11 cellular contexts compared by ENCODE assay signal in the genomic region with DNA sequence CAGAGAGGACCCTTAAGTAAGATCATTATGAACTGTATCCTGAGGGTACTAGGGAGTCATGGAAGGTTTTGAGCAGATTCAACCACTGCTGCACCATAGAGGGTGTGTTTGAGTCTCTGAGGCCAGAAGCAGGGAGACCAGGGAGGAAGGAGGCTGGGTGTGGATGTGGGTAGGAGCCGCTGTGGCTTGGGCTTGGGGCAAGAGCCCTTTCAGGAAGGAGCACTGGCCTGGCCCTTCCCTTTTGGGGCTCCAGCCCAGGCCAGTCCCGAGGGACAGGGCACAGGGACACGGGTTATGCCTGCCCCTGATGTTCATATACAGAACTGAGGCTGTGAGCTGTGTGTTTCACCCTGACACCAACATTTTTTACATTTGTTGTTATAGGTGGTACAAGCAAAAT. TPM values are rescaled to one million over a fixed set of nuclear protein-coding genes. Genes with fewer than 3 reads are reported as not detected.
DNase-seq lines count a peak whose midpoint lies in the region; ATAC-seq and TF ChIP-seq lines count a peak whose summit lies in the region.
"Had no signal": no experiment of that assay in that cellular context is flagged by ENCODE, and none has a peak within 500 bp of the region (broad histone marks: within the 10 kb centered on the region; RNA-seq: fewer than 3 reads in every experiment).

No MANE protein-coding gene starts in this region.

- CTCF ChIA-PET in activated B cell treated with CpG ODN at 0.5 μM for 24 hours (lab: Charles Lee) = no interaction called here

- peak overlapping the region; percentile 6 for H3K27ac Mint-ChIP-seq in activated T-cell treated with anti-CD3 and anti-CD28 coated beads, Interleukin-2, amount 50 U/mL, for 72 hours
- peak overlapping the region; percentile 1 for H3K27ac Mint-ChIP-seq in activated B cell treated with CpG ODN at 0.5 μM for 24 hours
- H3K27ac Mint-ChIP-seq in stimulated activated memory B cell treated with anti-CD40 and anti-IgM and Interleukin-4, amounts not matched to agents 10 μg/mL and 1 μg/mL and 100 μg/mL, for 72 hours = peak overlapping the region; percentile 2

- TF ChIP-seq POLR2A in transverse colon (IDR thresholded peaks at IDR 0.05) = no peak

- H3K4me1 Mint-ChIP-seq in activated T-cell treated with anti-CD3 and anti-CD28 coated beads, Interleukin-2, amount 50 U/mL, for 72 hours (ENCODE audit: low read depth) = peaks cover 55% of the 10 kb centered on the region
- peaks cover 39% of the 10 kb centered on the region for H3K4me1 Mint-ChIP-seq in activated B cell treated with CpG ODN at 0.5 μM for 24 hours
- H3K4me1 Mint-ChIP-seq in stimulated activated memory B cell treated with anti-CD40 and anti-IgM and Interleukin-4, amounts not matched to agents 10 μg/mL and 1 μg/mL and 100 μg/mL, for 72 hours = peaks cover 44% of the 10 kb centered on the region

- H3K9me3 Mint-ChIP-seq in activated T-cell treated with anti-CD3 and anti-CD28 coated beads, Interleukin-2, amount 50 U/mL, for 72 hours = no peaks in the 10 kb centered on the region
- H3K9me3 Mint-ChIP-seq in activated B cell treated with CpG ODN at 0.5 μM for 24 hours = no peaks in the 10 kb centered on the region
- H3K9me3 Mint-ChIP-seq in stimulated activated memory B cell treated with anti-CD40 and anti-IgM and Interleukin-4, amounts not matched to agents 10 μg/mL and 1 μg/mL and 100 μg/mL, for 72 hours = no peaks in the 10 kb centered on the region

- peaks cover 2 to 15% of the 10 kb centered on the region in 2 donors for H3K36me3 Mint-ChIP-seq in activated T-cell treated with anti-CD3 and anti-CD28 coated beads, Interleukin-2, amount 50 U/mL, for 72 hours (ENCODE audit: insufficient read depth in 2 of 2)
- H3K36me3 Mint-ChIP-seq in activated B cell treated with CpG ODN at 0.5 μM for 24 hours (ENCODE audit: low read depth) = peaks cover 22% of the 10 kb centered on the region
- peaks cover 37% of the 10 kb centered on the region for H3K36me3 Mint-ChIP-seq in stimulated activated memory B cell treated with anti-CD40 and anti-IgM and Interleukin-4, amounts not matched to agents 10 μg/mL and 1 μg/mL and 100 μg/mL, for 72 hours

- 60 to 64% methylated on average over 1 to 3 of the region's 3 CpGs for WGBS in transverse colon (ENCODE audit: low coverage in 1 of 2), 2 donors

- POLR2A ChIA-PET in activated B cell treated with CpG ODN at 0.5 μM for 24 hours (lab: Charles Lee) = interaction anchor here (0.8 kb wide), 1 partner anchor 24 kb away, joined by 3 read pairs; no protein-coding TSS in a partner anchor

- H3K4me3 Mint-ChIP-seq in activated T-cell treated with anti-CD3 and anti-CD28 coated beads, Interleukin-2, amount 50 U/mL, for 72 hours = peak overlapping the region; percentile 23 to 39
- H3K4me3 Mint-ChIP-seq in activated B cell treated with CpG ODN at 0.5 μM for 24 hours = no peak overlapping the region
- no peak overlapping the region for H3K4me3 Mint-ChIP-seq in stimulated activated memory B cell treated with anti-CD40 and anti-IgM and Interleukin-4, amounts not matched to agents 10 μg/mL and 1 μg/mL and 100 μg/mL, for 72 hours

- H3K27ac ChIP-seq in epithelial cell of prostate = peak overlapping the region; percentile 86
- peak overlapping the region in 2 of 4 donors; percentile 91 to 99 for H3K27ac ChIP-seq in transverse colon

- in situ Hi-C loops in transverse colon (cut with MboI; ENCODE audit: low pct_ligation_motif_present in 1 of 4, low pct_unique_long_range_greater_than_20kb in 1 of 4, low sequenced_read_pairs in 3 of 4) = no loop called here

- TF ChIP-seq CTCF in activated B cell treated with CpG ODN at 0.5 μM for 24 hours (IDR thresholded peaks at IDR 0.05) (no peak), transverse colon (IDR thresholded peaks at IDR 0.05) (no peak), omental fat pad (IDR thresholded peaks at IDR 0.05) (no peak)

- no peak for ATAC-seq in activated T-cell treated with anti-CD3 and anti-CD28 coated beads, Interleukin-2, amount 50 U/mL, for 72 hours (replicated peaks in 1 of 2)
- ATAC-seq in activated B cell treated with CpG ODN at 0.5 μM for 24 hours (ENCODE audit: low read depth) (no peak), omental fat pad (ENCODE audit: low FRiP score) (no peak)
- ATAC-seq in stimulated activated memory B cell treated with anti-CD40 and anti-IgM and Interleukin-4, amounts not matched to agents 10 μg/mL and 1 μg/mL and 100 μg/mL, for 72 hours = no peak
- ATAC-seq: mucosa of descending colon had no signal

- peaks cover 0 to 12% (median 0%) of the 10 kb centered on the region in 4 donors for H3K36me3 ChIP-seq in transverse colon

- no peak for DNase-seq in activated T-cell treated with anti-CD3 and anti-CD28 coated beads, Interleukin-2, amount 50 U/mL, for 72 hours
- no peak for DNase-seq in activated T-cell treated with anti-CD3 and anti-CD28 coated beads, Interleukin-2, amount 50 U/mL, for 48 hours
- DNase-seq in activated B cell treated with CpG ODN at 0.5 μM for 24 hours = no peak
- DNase-seq in epithelial cell of prostate (ENCODE audit: low read depth, low spot score) = no peak
- no peak for DNase-seq in MV-4-11 (lab: John Stamatoyannopoulos, UW)
- no peak for DNase-seq in transverse colon
- DNase-seq in omental fat pad (ENCODE audit: low spot score) = no peak
- DNase-seq: erythroblast, mucosa of descending colon, NCI-H1694 had no signal

- intact Hi-C loops in activated B cell treated with CpG ODN at 0.5 μM for 24 hours (cut with micrococcal nuclease) (no loop called here), transverse colon (cut with DNase I; ENCODE audit: low total_unique reads) (no loop called here)

- H3K9me3 ChIP-seq in transverse colon = no peaks in the 10 kb centered on the region
- H3K9me3 ChIP-seq: mucosa of descending colon had no signal

- no peak overlapping the region for H3K4me3 ChIP-seq in transverse colon
- H3K4me3 ChIP-seq: mucosa of descending colon had no signal

- no peaks in the 10 kb centered on the region for H3K27me3 Mint-ChIP-seq in activated T-cell treated with anti-CD3 and anti-CD28 coated beads, Interleukin-2, amount 50 U/mL, for 72 hours (ENCODE audit: low read depth)
- no peaks in the 10 kb centered on the region for H3K27me3 Mint-ChIP-seq in activated B cell treated with CpG ODN at 0.5 μM for 24 hours
- no peaks in the 10 kb centered on the region for H3K27me3 Mint-ChIP-seq in stimulated activated memory B cell treated with anti-CD40 and anti-IgM and Interleukin-4, amounts not matched to agents 10 μg/mL and 1 μg/mL and 100 μg/mL, for 72 hours

- no peaks in the 10 kb centered on the region for H3K27me3 ChIP-seq in transverse colon

- H3K4me1 ChIP-seq in transverse colon = peaks cover 26 to 60% (median 40%) of the 10 kb centered on the region in 4 donors

- no peak for TF ChIP-seq EP300 in transverse colon (IDR thresholded peaks at IDR 0.05; ENCODE audit: low read depth)

RNA-seq across cellular contexts. Expression of a gene that starts 7.2 kb away (rescaled TPM):
- 10 to 100 TPM; 90.1 to 95.0 TPM for total RNA-seq in activated T-cell treated with anti-CD3 and anti-CD28 coated beads, Interleukin-2, amount 50 U/mL, for 72 hours
- total RNA-seq in activated B cell treated with CpG ODN at 0.5 μM for 24 hours (85.4 and 96.5 TPM in 2 replicates), transverse colon (10 to 100 TPM; 35.1 to 96.5 (median 43.6) TPM), omental fat pad (10 to 100 TPM; 15.7 to 26.3 (median 21.0) TPM)

RNA-seq across cellular contexts. Expression of a gene that starts 21.4 kb away (rescaled TPM):
- 10 to 100 TPM; 65.7 to 75.6 TPM for total RNA-seq in activated T-cell treated with anti-CD3 and anti-CD28 coated beads, Interleukin-2, amount 50 U/mL, for 72 hours
- total RNA-seq in activated B cell treated with CpG ODN at 0.5 μM for 24 hours (47.9 and 48.1 TPM in 2 replicates), transverse colon (10 to 100 TPM; 20.9 to 67.3 (median 30.5) TPM), omental fat pad (10 to 100 TPM; 21.2 to 52.8 (median 34.8) TPM)

RNA-seq across cellular contexts. Expression of a gene that starts 25.6 kb away (rescaled TPM):
- under 1 TPM; 0.29 to 0.86 TPM for total RNA-seq in activated T-cell treated with anti-CD3 and anti-CD28 coated beads, Interleukin-2, amount 50 U/mL, for 72 hours
- total RNA-seq in activated B cell treated with CpG ODN at 0.5 μM for 24 hours (0.20 and 0.33 TPM in 2 replicates), transverse colon (under 1 TPM in 2 of 4 donors, not detected in 2; 0.41 to 0.79 TPM), omental fat pad (under 1 TPM in 3 of 4 donors, not detected in 1; 0.31 to 0.93 (median 0.72) TPM)

RNA-seq across cellular contexts. Expression of a gene that starts 26.1 kb away (rescaled TPM):
- total RNA-seq in activated T-cell treated with anti-CD3 and anti-CD28 coated beads, Interleukin-2, amount 50 U/mL, for 72 hours = 10 to 100 TPM; 36.7 to 37.6 TPM
- 22.7 and 25.9 TPM in 2 replicates for total RNA-seq in activated B cell treated with CpG ODN at 0.5 μM for 24 hours
- 10 to 100 TPM in 3 of 4 donors, not detected in 1; 16.7 to 35.2 (median 24.4) TPM for total RNA-seq in transverse colon
- 10 to 100 TPM in 2 of 4 donors, 1 to 10 TPM in 2; 2.7 to 14.1 (median 8.6) TPM for total RNA-seq in omental fat pad

RNA-seq across cellular contexts. Expression of a gene that starts 33.9 kb away (rescaled TPM):
- total RNA-seq in activated T-cell treated with anti-CD3 and anti-CD28 coated beads, Interleukin-2, amount 50 U/mL, for 72 hours = 10 to 100 TPM; 39.6 to 43.2 TPM
- total RNA-seq in activated B cell treated with CpG ODN at 0.5 μM for 24 hours (38.2 and 38.6 TPM in 2 replicates), transverse colon (10 to 100 TPM; 10.7 to 46.4 (median 31.0) TPM), omental fat pad (10 to 100 TPM; 16.9 to 32.3 (median 20.0) TPM)

Comparison
In these comparisons a context has a peak if more than half of its experiments do, and no peak if none do; other contexts are left out.
1. H3K4me3 Mint-ChIP-seq: peak in activated T-cell treated with anti-CD3 and anti-CD28 coated beads, Interleukin-2, amount 50 U/mL, for 72 hours (2 of 2); none in activated B cell treated with CpG ODN at 0.5 μM for 24 hours (single experiment) and stimulated activated memory B cell treated with anti-CD40 and anti-IgM and Interleukin-4, amounts not matched to agents 10 μg/mL and 1 μg/mL and 100 μg/mL, for 72 hours (single experiment).
2. Peak in every context shown above with its lines, with median percentiles within 50 percentile points of each other: H3K27ac Mint-ChIP-seq.